In genomic region chr9:87514136-87514535, GRCh38 we compare ENCODE assay signal across 24 cellular contexts. TPM values are rescaled to one million over a fixed set of nuclear protein-coding genes. Genes with fewer than 3 reads are reported as not detected.
A peak's percentile ranks its signal among the peaks of the same experiment; 100 is the strongest.
DNase-seq lines count a peak whose midpoint lies in the region; ATAC-seq and TF ChIP-seq lines count a peak whose summit lies in the region.
"Had no signal": no experiment of that assay in that cellular context is flagged by ENCODE, and none has a peak within 500 bp of the region (broad histone marks: within the 10 kb centered on the region; RNA-seq: fewer than 3 reads in every experiment).

No MANE protein-coding gene starts in this region.

- no peak overlapping the region for H4K12ac ChIP-seq in trophoblast cell (ENCODE audit: low read depth, low read length)

- H3K4me1 Mint-ChIP-seq in activated CD8-positive, alpha-beta T cell treated with anti-CD3 and anti-CD28 coated beads, Interleukin-2, amount 10 ng/mL, durations not matched to agents 7 days and 5 days (ENCODE audit: low read depth), result no peaks in the 10 kb centered on the region

- DNase-seq in A673 (ENCODE audit: low spot score), result no peak
- DNase-seq in WERI-Rb-1, result peak; percentile 18
- no peak for DNase-seq in left lobe of liver (ENCODE audit: low spot score)
- DNase-seq in trophoblast cell, result peak in 1 of 2 donors; percentile 41
- DNase-seq in activated CD8-positive, alpha-beta T cell treated with anti-CD3 and anti-CD28 coated beads, Interleukin-2, amount 10 ng/mL, durations not matched to agents 7 days and 5 days, result no peak
- no peak for DNase-seq in D341Med (ENCODE audit: low spot score)
- DNase-seq in G401 (ENCODE audit: low spot score), result no peak
- DNase-seq in activated CD4-positive, CD25-positive, alpha-beta regulatory T cell (lab: John Stamatoyannopoulos, UW), result no peak
- DNase-seq: 8988T; Calu3; CD8-positive, alpha-beta T cell; DMS53; H7; Kasumi-1; MG63; NCI-H1048; NCI-H1436; NCI-H2029 treated with DMSO at 0.1 percent for 48 hours; NCI-H2171; NCI-H526; PC-9; SIG-M5 had no signal

- no peak overlapping the region for H3K4me2 ChIP-seq in trophoblast cell (ENCODE audit: low read length)
- H3K4me2 ChIP-seq: PC-9 had no signal

- peak overlapping the region; percentile 18 for H3K4ac ChIP-seq in trophoblast cell (ENCODE audit: low read depth, low read length)

- peaks cover 52% of the 10 kb centered on the region for H3K36me3 ChIP-seq in A673 (ENCODE audit: insufficient read depth, low read length, poor library complexity, severe bottlenecking)
- H3K36me3 ChIP-seq in WERI-Rb-1, result peaks cover 11% of the 10 kb centered on the region
- H3K36me3 ChIP-seq in trophoblast cell (ENCODE audit: control insufficient read depth in 1 of 2, insufficient read depth in 2 of 2, low read length in 2 of 2), result peaks cover 4% of the 10 kb centered on the region in 2 experiments

- H3K36me3 Mint-ChIP-seq in activated CD8-positive, alpha-beta T cell treated with anti-CD3 and anti-CD28 coated beads, Interleukin-2, amount 10 ng/mL, durations not matched to agents 7 days and 5 days (ENCODE audit: low read depth), result no peaks in the 10 kb centered on the region
- H3K36me3 Mint-ChIP-seq: CD8-positive, alpha-beta T cell had no signal

- H2BK120ac ChIP-seq in trophoblast cell (ENCODE audit: insufficient read depth, low read length, poor library complexity), result no peak overlapping the region

- no CpG with 5 or more reads among the region's 2 CpGs for WGBS in trophoblast cell (ENCODE audit: extremely low coverage, insufficient coverage, insufficient read length)

- no peak overlapping the region for H3K4me3 Mint-ChIP-seq in activated CD8-positive, alpha-beta T cell treated with anti-CD3 and anti-CD28 coated beads, Interleukin-2, amount 10 ng/mL, durations not matched to agents 7 days and 5 days
- H3K4me3 Mint-ChIP-seq: B cell; CD8-positive, alpha-beta T cell had no signal

- no peak overlapping the region for H3K27ac Mint-ChIP-seq in activated CD8-positive, alpha-beta T cell treated with anti-CD3 and anti-CD28 coated beads, Interleukin-2, amount 10 ng/mL, durations not matched to agents 7 days and 5 days
- H3K27ac Mint-ChIP-seq: B cell; CD8-positive, alpha-beta T cell had no signal

- no peak overlapping the region for H2BK5ac ChIP-seq in trophoblast cell (ENCODE audit: low read depth, low read length, poor library complexity)

- no peak overlapping the region for H2AFZ ChIP-seq in trophoblast cell (ENCODE audit: insufficient read depth, low read length, poor library complexity)
- H2AFZ ChIP-seq: PC-9 had no signal

- no peaks in the 10 kb centered on the region for H3K9me3 Mint-ChIP-seq in activated CD8-positive, alpha-beta T cell treated with anti-CD3 and anti-CD28 coated beads, Interleukin-2, amount 10 ng/mL, durations not matched to agents 7 days and 5 days (ENCODE audit: insufficient read depth)
- H3K9me3 Mint-ChIP-seq: CD8-positive, alpha-beta T cell had no signal

- H3K27me3 ChIP-seq in A673 (replicated peaks; ENCODE audit: insufficient read depth, low read depth, low read length, poor library complexity), result no peaks in the 10 kb centered on the region
- no peaks in the 10 kb centered on the region for H3K27me3 ChIP-seq in WERI-Rb-1 (ENCODE audit: insufficient read depth, low read depth, severe bottlenecking)
- no peaks in the 10 kb centered on the region for H3K27me3 ChIP-seq in trophoblast cell (ENCODE audit: insufficient read depth, low read length)
- H3K27me3 ChIP-seq: MG63 had no signal

- H3K4me1 ChIP-seq in A673 (ENCODE audit: insufficient read depth, low read length, poor library complexity, severe bottlenecking) (peaks cover 94% of the 10 kb centered on the region), trophoblast cell (ENCODE audit: control insufficient read depth in 1 of 2, insufficient read depth in 2 of 2, low read length in 2 of 2) (peaks cover 10 to 12% of the 10 kb centered on the region in 2 experiments)

- H3K79me1 ChIP-seq in trophoblast cell (ENCODE audit: low read length), result peaks cover 2% of the 10 kb centered on the region

- no peak overlapping the region for H2BK12ac ChIP-seq in trophoblast cell (ENCODE audit: low read length)

- H3K79me2 ChIP-seq in trophoblast cell (ENCODE audit: control insufficient read depth, insufficient read depth, low read length, poor library complexity), result no peaks in the 10 kb centered on the region

- H3K27ac ChIP-seq in A673 (ENCODE audit: low read depth, low read length, poor library complexity, severe bottlenecking), result peak overlapping the region; percentile 89
- no peak overlapping the region for H3K27ac ChIP-seq in WERI-Rb-1
- no peak overlapping the region for H3K27ac ChIP-seq in trophoblast cell (ENCODE audit: low read depth, low read length)
- H3K27ac ChIP-seq: PC-9, RWPE1 had no signal

- intact Hi-C loops in A673 (cut with micrococcal nuclease; ENCODE audit: unreplicated experiment), result no loop called here

- H4K91ac ChIP-seq in trophoblast cell (ENCODE audit: low read depth, low read length), result no peak overlapping the region

- no peak overlapping the region for H3K14ac ChIP-seq in trophoblast cell (ENCODE audit: low read length)

- H4K8ac ChIP-seq in trophoblast cell (ENCODE audit: low read depth, low read length), result no peak overlapping the region

- peak; percentile 61 for ATAC-seq in left lobe of liver
- ATAC-seq in activated CD8-positive, alpha-beta T cell treated with anti-CD3 and anti-CD28 coated beads, Interleukin-2, amount 10 ng/mL, durations not matched to agents 7 days and 5 days, result no peak
- ATAC-seq: CD8-positive, alpha-beta T cell had no signal

- H3K9ac ChIP-seq in trophoblast cell (ENCODE audit: low read length), result no peak overlapping the region

- H3K18ac ChIP-seq in trophoblast cell (ENCODE audit: low read length), result no peak overlapping the region

- in situ Hi-C loops in G401 (cut with HindIII; ENCODE audit: low sequenced_read_pairs), result no loop called here

- no peaks in the 10 kb centered on the region for H3K9me3 ChIP-seq in A673 (ENCODE audit: low read depth, low read length, poor library complexity, severe bottlenecking)
- no peaks in the 10 kb centered on the region for H3K9me3 ChIP-seq in WERI-Rb-1 (ENCODE audit: severe bottlenecking)
- H3K9me3 ChIP-seq in trophoblast cell (ENCODE audit: insufficient read depth, low read depth, low read length), result no peaks in the 10 kb centered on the region
- H3K9me3 ChIP-seq: MG63 had no signal

- no peak overlapping the region for H3K4me3 ChIP-seq in A673 (ENCODE audit: low read depth, low read length, poor library complexity, severe bottlenecking)
- H3K4me3 ChIP-seq in WERI-Rb-1 (ENCODE audit: low read depth, low read length), result no peak overlapping the region
- H3K4me3 ChIP-seq in trophoblast cell (ENCODE audit: low read depth, low read length), result no peak overlapping the region
- H3K4me3 ChIP-seq: MG63, PC-9 had no signal

- CTCF ChIA-PET in A673 (lab: Charles Lee), result no interaction called here
- CTCF ChIA-PET in activated CD8-positive, alpha-beta T cell treated with anti-CD3 and anti-CD28 coated beads, Interleukin-2, amount 10 ng/mL, durations not matched to agents 7 days and 5 days (lab: Charles Lee), result no interaction called here

- POLR2A ChIA-PET in A673 (lab: Charles Lee; ENCODE audit: low non-redundant PET), result no interaction called here
- POLR2A ChIA-PET in activated CD8-positive, alpha-beta T cell treated with anti-CD3 and anti-CD28 coated beads, Interleukin-2, amount 10 ng/mL, durations not matched to agents 7 days and 5 days (lab: Charles Lee), result no interaction called here

- no peak for TF ChIP-seq CTCF in A673 (conservative IDR thresholded peaks at IDR 0.05; ENCODE audit: low read depth, low read length)
- TF ChIP-seq CTCF in WERI-Rb-1 (IDR thresholded peaks at IDR 0.05; ENCODE audit: low read depth, low read length), result no peak

- H3K27me3 Mint-ChIP-seq in activated CD8-positive, alpha-beta T cell treated with anti-CD3 and anti-CD28 coated beads, Interleukin-2, amount 10 ng/mL, durations not matched to agents 7 days and 5 days (ENCODE audit: low read depth), result peaks cover 2% of the 10 kb centered on the region

- no peak overlapping the region for H3K23ac ChIP-seq in trophoblast cell (ENCODE audit: low read length)

- no peak overlapping the region for H2AK5ac ChIP-seq in trophoblast cell (ENCODE audit: low read length)

- BruUV-seq in A673 (replicated peaks; lab: Mats Ljungman, UMichigan), result no TSS peak

RNA-seq across cellular contexts. Expression of gene DAPK1, which starts 16.5 kb away (rescaled TPM):
- total RNA-seq in A673 (2021) (380 and 386 TPM in 2 replicates), left lobe of liver (58.0 TPM)
- polyA plus RNA-seq in trophoblast cell (2013), result 19.7 and 20.7 TPM in 2 replicates
- under 1 TPM; 0.29 to 0.47 TPM for total RNA-seq in activated CD8-positive, alpha-beta T cell treated with anti-CD3 and anti-CD28 coated beads, Interleukin-2, amount 10 ng/mL, durations not matched to agents 7 days and 5 days
- total RNA-seq in G401 (2014; rRNA removed; shearing (Covaris generic)), result not detected in 2 replicates

Comparison
In these comparisons a context has a peak if more than half of its experiments do, and no peak if none do; other contexts are left out.
1. RNA of gene DAPK1, which starts 16.5 kb away (total RNA-seq): 380 to 386 TPM in A673 and 58.0 TPM in left lobe of liver (single experiment); 0.29 to 0.47 TPM in activated CD8-positive, alpha-beta T cell treated with anti-CD3 and anti-CD28 coated beads, Interleukin-2, amount 10 ng/mL, durations not matched to agents 7 days and 5 days and not detected in G401; every median in the first group is over 10 times any median in the second.